Comparison of ENCODE assay signal across 20 cellular contexts in genomic region chr16:3550851-3551847, GRCh38. TPM values are rescaled to one million over a fixed set of nuclear protein-coding genes. Genes with fewer than 3 reads are reported as not detected.
"Had no signal": no experiment of that assay in that cellular context is flagged by ENCODE, and none has a peak within 500 bp of the region (broad histone marks: within the 10 kb centered on the region; RNA-seq: fewer than 3 reads in every experiment).

No MANE protein-coding gene starts in this region.

- H3K27me3 Mint-ChIP-seq: activated B cell treated with CpG ODN at 0.5 μM for 24 hours; stimulated activated naive CD8-positive, alpha-beta T cell treated with anti-CD3 and anti-CD28 coated beads, Interleukin-15, amount 100 ng/mL, for 72 hours had no signal

- H3K27ac Mint-ChIP-seq: stimulated activated naive CD8-positive, alpha-beta T cell treated with anti-CD3 and anti-CD28 coated beads, Interleukin-15, amount 100 ng/mL, for 72 hours had no signal

- ATAC-seq: right cardiac atrium; SK-N-SH treated with all-trans-retinoic acid at 6 μM for 48 hours; stimulated activated naive CD8-positive, alpha-beta T cell treated with anti-CD3 and anti-CD28 coated beads, Interleukin-15, amount 100 ng/mL, for 72 hours had no signal

- H3K9me3 Mint-ChIP-seq: activated B cell treated with CpG ODN at 0.5 μM for 24 hours had no signal

- FAIRE-seq: kidney, small intestine had no signal

- DNase-seq: activated B cell treated with CpG ODN at 0.5 μM for 24 hours; activated CD4-positive, alpha-beta T cell treated with anti-CD3 and anti-CD28 coated beads, Interleukin-2, amount 50 U/mL, for 1 hour; activated effector memory CD4-positive, alpha-beta T cell treated with anti-CD3 and anti-CD28 coated beads, Interleukin-2, amount 50 U/mL, for 16 hours; activated T-cell treated with anti-CD3 and anti-CD28 coated beads, Interleukin-2, amount 50 U/mL, for 1 hour; left ventricle myocardium inferior; right cardiac atrium; SHP77 treated with DMSO at 0.1 percent for 48 hours; small intestine; stimulated activated CD4-positive, alpha-beta T cell treated with anti-CD3 and anti-CD28 coated beads, Interleukin-4, amount 100 ng/mL, for 24 hours; stimulated activated naive CD8-positive, alpha-beta T cell treated with anti-CD3 and anti-CD28 coated beads, Interleukin-15, amount 100 ng/mL, for 72 hours; upper lobe of left lung had no signal

- H3K4me3 Mint-ChIP-seq: activated B cell treated with CpG ODN at 0.5 μM for 24 hours; neural crest cell; stimulated activated naive CD8-positive, alpha-beta T cell treated with anti-CD3 and anti-CD28 coated beads, Interleukin-15, amount 100 ng/mL, for 72 hours had no signal

RNA-seq across cellular contexts. Expression of gene NLRC3, which starts 26.1 kb away (rescaled TPM):
- total RNA-seq: neural crest cell had no signal

RNA-seq across cellular contexts. Expression of gene C16orf90, which starts 55.9 kb away (rescaled TPM):
- total RNA-seq: activated B cell treated with CpG ODN at 0.5 μM for 24 hours; ascending aorta; esophagus muscularis mucosa; hepatocyte; kidney; left ventricle myocardium inferior; neural crest cell; osteoblast; right cardiac atrium; T-helper 2 cell treated with Interferon-gamma antibody and Interleukin-4, amounts not matched to agents 100 ng/mL and 5 ng/mL, for 36 hours; temporal lobe; upper lobe of left lung had no signal
